In genomic region chr15:66854012-66854965, GRCh38 we compare ENCODE assay signal across 1 cellular context.
TF ChIP-seq lines count a peak whose summit lies in the region.

No MANE protein-coding gene starts in this region.

TF ChIP-seq in HEK293, 187 proteins besides CTCF, POLR2A, EP300 and RAD21 (continued from another document):
- TF ChIP-seq MYNN (tag by site-specific recombination; IDR thresholded peaks at IDR 0.05; ENCODE audit: borderline replicate concordance) (no peak), ZNF48 (tag by site-specific recombination; IDR thresholded peaks at IDR 0.05) (no peak), ZNF785 (tag by site-specific recombination; IDR thresholded peaks at IDR 0.05) (no peak), ZNF621 (tag by site-specific recombination; IDR thresholded peaks at IDR 0.05) (no peak), OSR2 (tag by site-specific recombination; IDR thresholded peaks at IDR 0.05) (no peak), ZNF341 (tag by site-specific recombination; IDR thresholded peaks at IDR 0.05; ENCODE audit: low read depth) (peak; percentile 19; the same call in 1 of the 2 replicates), ZXDB (tag by site-specific recombination; IDR thresholded peaks at IDR 0.05) (no peak), ZNF521 (tag by site-specific recombination; IDR thresholded peaks at IDR 0.05) (no peak)
TF ChIP-seq in HEK293: peak in this region for 3.
